Comparison of ENCODE assay signal across 2 cellular contexts in the genomic region with DNA sequence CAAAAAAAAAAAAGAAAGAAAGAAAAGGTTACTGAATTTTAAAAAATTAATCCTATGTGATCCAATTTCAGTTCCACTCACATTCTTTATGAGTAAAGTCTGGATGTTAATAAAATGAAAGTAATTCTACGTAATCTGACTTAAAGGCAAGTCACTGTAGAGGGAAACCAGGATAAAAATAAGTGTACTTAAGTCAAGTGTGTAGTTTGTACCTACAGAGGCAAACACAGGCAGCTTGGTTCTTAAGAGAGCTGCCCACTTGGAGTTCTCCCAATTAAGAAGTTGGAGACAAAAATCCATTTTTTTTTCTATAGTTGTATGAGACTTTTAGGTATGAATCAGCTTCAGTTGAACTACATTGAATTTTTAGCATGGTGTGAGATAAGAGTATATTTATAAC.
TF ChIP-seq lines count a peak whose summit lies in the region.

No MANE protein-coding gene starts in this region.

TF ChIP-seq in SK-N-SH, 30 proteins besides CTCF, POLR2A, EP300 and RAD21 (continued from another document):
- no peak for TF ChIP-seq IRF3 (IDR thresholded peaks at IDR 0.05; ENCODE audit: low read depth, low read length)
- TF ChIP-seq TEAD4 (IDR thresholded peaks at IDR 0.05; ENCODE audit: borderline replicate concordance, insufficient read depth) = no peak
- no peak for TF ChIP-seq FOSL2 (IDR thresholded peaks at IDR 0.05; ENCODE audit: borderline replicate concordance, low read depth)
- TF ChIP-seq RXRA (IDR thresholded peaks at IDR 0.05; ENCODE audit: borderline replicate concordance, low read depth) = no peak
- no peak for TF ChIP-seq PBX3 (IDR thresholded peaks at IDR 0.05)
- TF ChIP-seq SIN3A (IDR thresholded peaks at IDR 0.05; ENCODE audit: borderline replicate concordance, low read depth, low read length) = no peak
- no peak for TF ChIP-seq GABPA (IDR thresholded peaks at IDR 0.05; ENCODE audit: low read depth)
- TF ChIP-seq EZH2phosphoT487 (IDR thresholded peaks at IDR 0.05; ENCODE audit: borderline replicate concordance, low read depth) = no peak
- TF ChIP-seq ELF1 (IDR thresholded peaks at IDR 0.05) = no peak
- TF ChIP-seq POLR2AphosphoS5 (IDR thresholded peaks at IDR 0.05; ENCODE audit: low read depth, low read length) = no peak
- TF ChIP-seq USF2 (IDR thresholded peaks at IDR 0.05; ENCODE audit: borderline replicate concordance, low read depth, low read length) = no peak
- TF ChIP-seq JUND (IDR thresholded peaks at IDR 0.05) = no peak

TF ChIP-seq in SK-N-SH treated with all-trans-retinoic acid at 6 μM for 48 hours, 23 proteins besides CTCF, POLR2A, EP300 and RAD21 (continued from another document):
- TF ChIP-seq, protein P1, sequence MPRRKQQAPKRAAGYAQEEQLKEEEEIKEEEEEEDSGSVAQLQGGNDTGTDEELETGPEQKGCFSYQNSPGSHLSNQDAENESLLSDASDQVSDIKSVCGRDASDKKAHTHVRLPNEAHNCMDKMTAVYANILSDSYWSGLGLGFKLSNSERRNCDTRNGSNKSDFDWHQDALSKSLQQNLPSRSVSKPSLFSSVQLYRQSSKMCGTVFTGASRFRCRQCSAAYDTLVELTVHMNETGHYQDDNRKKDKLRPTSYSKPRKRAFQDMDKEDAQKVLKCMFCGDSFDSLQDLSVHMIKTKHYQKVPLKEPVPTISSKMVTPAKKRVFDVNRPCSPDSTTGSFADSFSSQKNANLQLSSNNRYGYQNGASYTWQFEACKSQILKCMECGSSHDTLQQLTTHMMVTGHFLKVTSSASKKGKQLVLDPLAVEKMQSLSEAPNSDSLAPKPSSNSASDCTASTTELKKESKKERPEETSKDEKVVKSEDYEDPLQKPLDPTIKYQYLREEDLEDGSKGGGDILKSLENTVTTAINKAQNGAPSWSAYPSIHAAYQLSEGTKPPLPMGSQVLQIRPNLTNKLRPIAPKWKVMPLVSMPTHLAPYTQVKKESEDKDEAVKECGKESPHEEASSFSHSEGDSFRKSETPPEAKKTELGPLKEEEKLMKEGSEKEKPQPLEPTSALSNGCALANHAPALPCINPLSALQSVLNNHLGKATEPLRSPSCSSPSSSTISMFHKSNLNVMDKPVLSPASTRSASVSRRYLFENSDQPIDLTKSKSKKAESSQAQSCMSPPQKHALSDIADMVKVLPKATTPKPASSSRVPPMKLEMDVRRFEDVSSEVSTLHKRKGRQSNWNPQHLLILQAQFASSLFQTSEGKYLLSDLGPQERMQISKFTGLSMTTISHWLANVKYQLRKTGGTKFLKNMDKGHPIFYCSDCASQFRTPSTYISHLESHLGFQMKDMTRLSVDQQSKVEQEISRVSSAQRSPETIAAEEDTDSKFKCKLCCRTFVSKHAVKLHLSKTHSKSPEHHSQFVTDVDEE (CRISPR knock-in tag; IDR thresholded peaks at IDR 0.05) = no peak
- TF ChIP-seq ZFP30 (CRISPR knock-in tag; IDR thresholded peaks at IDR 0.05) (no peak), SNAI2 (CRISPR knock-in tag; IDR thresholded peaks at IDR 0.05) (no peak), CSRNP3 (CRISPR knock-in tag; IDR thresholded peaks at IDR 0.05) (no peak), ZFP3 (CRISPR knock-in tag; IDR thresholded peaks at IDR 0.05) (no peak), ZNF8 (CRISPR knock-in tag; IDR thresholded peaks at IDR 0.05) (no peak), TOX (CRISPR knock-in tag; IDR thresholded peaks at IDR 0.05; ENCODE audit: borderline replicate concordance) (no peak), ESRRG (CRISPR knock-in tag; IDR thresholded peaks at IDR 0.05) (no peak), ISL1 (CRISPR knock-in tag; IDR thresholded peaks at IDR 0.05) (no peak)
